Comparison of ENCODE assay signal across 2 cellular contexts in genomic region chr4:992297-993110, GRCh38.
TF ChIP-seq lines count a peak whose summit lies in the region.

No MANE protein-coding gene starts in this region.

TF ChIP-seq in K562, 482 proteins besides CTCF, POLR2A, EP300 and RAD21 (continues in another document):
- 0 out of 2 replicates have a peak, but pooled peaks have one; percentile 29 for TF ChIP-seq MECOM (CRISPR knock-in tag; IDR thresholded peaks at IDR 0.05)
- 0 out of 2 replicates have a peak, but pooled peaks have one; percentile 38 for TF ChIP-seq FOSL1 (tag; conservative IDR thresholded peaks at IDR 0.05)
- peak; percentile 64; the same call in 1 of the 2 replicates for TF ChIP-seq JUN (IDR thresholded peaks at IDR 0.05; ENCODE audit: borderline replicate concordance, low read depth, low read length)
- no peak for TF ChIP-seq JUN (CRISPR knock-in tag; IDR thresholded peaks at IDR 0.05; ENCODE audit: borderline replicate concordance)
- TF ChIP-seq TCF15 (CRISPR knock-in tag; IDR thresholded peaks at IDR 0.05), result 0 out of 2 replicates have a peak, but pooled peaks have one; percentile 10
- no peak for TF ChIP-seq ZZZ3 (IDR thresholded peaks at IDR 0.05)
- TF ChIP-seq ZNF644 (tag; IDR thresholded peaks at IDR 0.05; ENCODE audit: low read depth), result 0 out of 2 replicates have a peak, but pooled peaks have one; percentile 45
- TF ChIP-seq ETS2 (tag; IDR thresholded peaks at IDR 0.05; ENCODE audit: borderline replicate concordance, poor library complexity, severe bottlenecking), result no peak
- TF ChIP-seq, protein P1, sequence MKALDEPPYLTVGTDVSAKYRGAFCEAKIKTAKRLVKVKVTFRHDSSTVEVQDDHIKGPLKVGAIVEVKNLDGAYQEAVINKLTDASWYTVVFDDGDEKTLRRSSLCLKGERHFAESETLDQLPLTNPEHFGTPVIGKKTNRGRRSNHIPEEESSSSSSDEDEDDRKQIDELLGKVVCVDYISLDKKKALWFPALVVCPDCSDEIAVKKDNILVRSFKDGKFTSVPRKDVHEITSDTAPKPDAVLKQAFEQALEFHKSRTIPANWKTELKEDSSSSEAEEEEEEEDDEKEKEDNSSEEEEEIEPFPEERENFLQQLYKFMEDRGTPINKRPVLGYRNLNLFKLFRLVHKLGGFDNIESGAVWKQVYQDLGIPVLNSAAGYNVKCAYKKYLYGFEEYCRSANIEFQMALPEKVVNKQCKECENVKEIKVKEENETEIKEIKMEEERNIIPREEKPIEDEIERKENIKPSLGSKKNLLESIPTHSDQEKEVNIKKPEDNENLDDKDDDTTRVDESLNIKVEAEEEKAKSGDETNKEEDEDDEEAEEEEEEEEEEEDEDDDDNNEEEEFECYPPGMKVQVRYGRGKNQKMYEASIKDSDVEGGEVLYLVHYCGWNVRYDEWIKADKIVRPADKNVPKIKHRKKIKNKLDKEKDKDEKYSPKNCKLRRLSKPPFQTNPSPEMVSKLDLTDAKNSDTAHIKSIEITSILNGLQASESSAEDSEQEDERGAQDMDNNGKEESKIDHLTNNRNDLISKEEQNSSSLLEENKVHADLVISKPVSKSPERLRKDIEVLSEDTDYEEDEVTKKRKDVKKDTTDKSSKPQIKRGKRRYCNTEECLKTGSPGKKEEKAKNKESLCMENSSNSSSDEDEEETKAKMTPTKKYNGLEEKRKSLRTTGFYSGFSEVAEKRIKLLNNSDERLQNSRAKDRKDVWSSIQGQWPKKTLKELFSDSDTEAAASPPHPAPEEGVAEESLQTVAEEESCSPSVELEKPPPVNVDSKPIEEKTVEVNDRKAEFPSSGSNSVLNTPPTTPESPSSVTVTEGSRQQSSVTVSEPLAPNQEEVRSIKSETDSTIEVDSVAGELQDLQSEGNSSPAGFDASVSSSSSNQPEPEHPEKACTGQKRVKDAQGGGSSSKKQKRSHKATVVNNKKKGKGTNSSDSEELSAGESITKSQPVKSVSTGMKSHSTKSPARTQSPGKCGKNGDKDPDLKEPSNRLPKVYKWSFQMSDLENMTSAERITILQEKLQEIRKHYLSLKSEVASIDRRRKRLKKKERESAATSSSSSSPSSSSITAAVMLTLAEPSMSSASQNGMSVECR (CRISPR knock-in tag; IDR thresholded peaks at IDR 0.05), result peak; percentile 21; the same call in 1 of the 2 replicates
- TF ChIP-seq MNT (conservative IDR thresholded peaks at IDR 0.05), result peak; percentile 62 to 86
- TF ChIP-seq HMGXB4 (CRISPR knock-in tag; IDR thresholded peaks at IDR 0.05), result peak; percentile 69; the same call in 1 of the 2 replicates
- peak; percentile 79 for TF ChIP-seq POLR2G (IDR thresholded peaks at IDR 0.05; ENCODE audit: low read depth, low read length)
- no peak for TF ChIP-seq RFX5 (IDR thresholded peaks at IDR 0.05; ENCODE audit: low read depth, low read length)
- 0 out of 3 replicates have a peak, but pooled peaks of 1 of the 2 experiments have one; percentile 18 for TF ChIP-seq CBX3 (IDR thresholded peaks at IDR 0.05; ENCODE audit: borderline replicate concordance in 1 of 2, low read length in 2 of 2)
- peak; percentile 25; the same call in 1 of the 2 replicates for TF ChIP-seq ATF3 (IDR thresholded peaks at IDR 0.05)
- peak; percentile 40; the same call in 1 of the 2 replicates for TF ChIP-seq ATF3 (CRISPR knock-in tag; conservative IDR thresholded peaks at IDR 0.05)
- no peak for TF ChIP-seq FIP1L1 (IDR thresholded peaks at IDR 0.05; ENCODE audit: low read depth, low read length, poor library complexity, severe bottlenecking)
- TF ChIP-seq, protein P2, sequence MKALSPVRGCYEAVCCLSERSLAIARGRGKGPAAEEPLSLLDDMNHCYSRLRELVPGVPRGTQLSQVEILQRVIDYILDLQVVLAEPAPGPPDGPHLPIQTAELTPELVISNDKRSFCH (CRISPR knock-in tag; IDR thresholded peaks at IDR 0.05), result no peak
- TF ChIP-seq, protein P2 (tag; IDR thresholded peaks at IDR 0.05), result 0 out of 2 replicates have a peak, but pooled peaks have one; percentile 80

TF ChIP-seq in liver, 16 proteins besides CTCF, POLR2A, EP300 and RAD21:
- TF ChIP-seq, protein P3, sequence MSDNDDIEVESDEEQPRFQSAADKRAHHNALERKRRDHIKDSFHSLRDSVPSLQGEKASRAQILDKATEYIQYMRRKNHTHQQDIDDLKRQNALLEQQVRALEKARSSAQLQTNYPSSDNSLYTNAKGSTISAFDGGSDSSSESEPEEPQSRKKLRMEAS (IDR thresholded peaks at IDR 0.05), result peak; percentile 90
- TF ChIP-seq FOXA2 (IDR thresholded peaks at IDR 0.05) (peak; percentile 71), JUND (IDR thresholded peaks at IDR 0.05) (peak; percentile 33 to 50), SP1 (IDR thresholded peaks at IDR 0.05) (peak; percentile 99), ATF3 (IDR thresholded peaks at IDR 0.05) (no peak), TAF1 (conservative IDR thresholded peaks at IDR 0.05) (peak; percentile 90), EGR1 (IDR thresholded peaks at IDR 0.05; ENCODE audit: low read depth in 2 of 2) (peak in 1 of 2 donors; percentile 49), RXRA (IDR thresholded peaks at IDR 0.05) (peak; percentile 88 to 92), HNF4G (IDR thresholded peaks at IDR 0.05) (peak; percentile 94), YY1 (IDR thresholded peaks at IDR 0.05) (peak; percentile 90), GABPA (IDR thresholded peaks at IDR 0.05 in 1 of 2, conservative IDR thresholded peaks at IDR 0.05 in 1 of 2) (peak in 1 of 2 donors; percentile 72), NR2F2 (IDR thresholded peaks at IDR 0.05) (peak; percentile 97), ZBTB33 (IDR thresholded peaks at IDR 0.05) (peak; percentile 88), HNF4A (conservative IDR thresholded peaks at IDR 0.05) (peak; percentile 95), FOXA1 (IDR thresholded peaks at IDR 0.05) (no peak)
- TF ChIP-seq, protein P4, sequence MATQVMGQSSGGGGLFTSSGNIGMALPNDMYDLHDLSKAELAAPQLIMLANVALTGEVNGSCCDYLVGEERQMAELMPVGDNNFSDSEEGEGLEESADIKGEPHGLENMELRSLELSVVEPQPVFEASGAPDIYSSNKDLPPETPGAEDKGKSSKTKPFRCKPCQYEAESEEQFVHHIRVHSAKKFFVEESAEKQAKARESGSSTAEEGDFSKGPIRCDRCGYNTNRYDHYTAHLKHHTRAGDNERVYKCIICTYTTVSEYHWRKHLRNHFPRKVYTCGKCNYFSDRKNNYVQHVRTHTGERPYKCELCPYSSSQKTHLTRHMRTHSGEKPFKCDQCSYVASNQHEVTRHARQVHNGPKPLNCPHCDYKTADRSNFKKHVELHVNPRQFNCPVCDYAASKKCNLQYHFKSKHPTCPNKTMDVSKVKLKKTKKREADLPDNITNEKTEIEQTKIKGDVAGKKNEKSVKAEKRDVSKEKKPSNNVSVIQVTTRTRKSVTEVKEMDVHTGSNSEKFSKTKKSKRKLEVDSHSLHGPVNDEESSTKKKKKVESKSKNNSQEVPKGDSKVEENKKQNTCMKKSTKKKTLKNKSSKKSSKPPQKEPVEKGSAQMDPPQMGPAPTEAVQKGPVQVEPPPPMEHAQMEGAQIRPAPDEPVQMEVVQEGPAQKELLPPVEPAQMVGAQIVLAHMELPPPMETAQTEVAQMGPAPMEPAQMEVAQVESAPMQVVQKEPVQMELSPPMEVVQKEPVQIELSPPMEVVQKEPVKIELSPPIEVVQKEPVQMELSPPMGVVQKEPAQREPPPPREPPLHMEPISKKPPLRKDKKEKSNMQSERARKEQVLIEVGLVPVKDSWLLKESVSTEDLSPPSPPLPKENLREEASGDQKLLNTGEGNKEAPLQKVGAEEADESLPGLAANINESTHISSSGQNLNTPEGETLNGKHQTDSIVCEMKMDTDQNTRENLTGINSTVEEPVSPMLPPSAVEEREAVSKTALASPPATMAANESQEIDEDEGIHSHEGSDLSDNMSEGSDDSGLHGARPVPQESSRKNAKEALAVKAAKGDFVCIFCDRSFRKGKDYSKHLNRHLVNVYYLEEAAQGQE (IDR thresholded peaks at IDR 0.05), result peak; percentile 85
TF ChIP-seq in liver: peak in this region for 14.
